19 cellular contexts compared by ENCODE assay signal in the genomic region with DNA sequence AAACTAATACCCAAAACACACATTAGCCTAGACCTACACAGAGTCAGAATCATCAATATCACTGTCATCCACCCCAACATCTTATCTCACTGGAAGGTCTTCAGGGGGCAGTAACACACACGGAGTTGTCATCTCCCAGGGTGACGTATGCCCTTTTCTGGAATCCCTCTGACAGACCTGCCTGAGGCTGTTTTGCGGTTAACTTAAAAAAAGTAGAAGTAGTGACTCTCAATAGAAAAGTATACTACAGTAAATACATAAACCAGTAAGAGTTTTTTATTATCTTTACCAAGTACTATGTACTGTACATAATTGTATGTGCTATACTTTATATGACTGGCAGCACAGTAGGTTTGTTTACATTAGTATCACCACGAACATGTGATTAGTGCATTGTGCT.
DNase-seq lines count a peak whose midpoint lies in the region; ATAC-seq, FAIRE-seq and TF ChIP-seq lines count a peak whose summit lies in the region.
"Had no signal": no experiment of that assay in that cellular context is flagged by ENCODE, and none has a peak within 500 bp of the region (broad histone marks: within the 10 kb centered on the region; RNA-seq: fewer than 3 reads in every experiment).

No MANE protein-coding gene starts in this region.

- peak; percentile 28 for ATAC-seq in left colon
- ATAC-seq: activated naive CD4-positive, alpha-beta T cell treated with anti-CD3 and anti-CD28 coated beads, Interleukin-2, amount 50 U/mL, for 72 hours; left ventricle myocardium superior; mucosa of descending colon; stimulated activated naive B cell treated with anti-CD40 and anti-IgM and Interleukin-4, amounts not matched to agents 10 μg/mL and 1 μg/mL and 100 μg/mL, for 72 hours had no signal

- peak; percentile 14 for FAIRE-seq in GM12892 (lab: Jason Lieb, UNC)

- in situ Hi-C loops in G401 (cut with HindIII; ENCODE audit: low sequenced_read_pairs), result no loop called here

- TF ChIP-seq POLR2A in GM12892 (IDR thresholded peaks at IDR 0.05; ENCODE audit: low read depth, low read length), result no peak

- DNase-seq in GM12892 (ENCODE audit: insufficient read length) (no peak), M059J (ENCODE audit: low read depth) (peak; percentile 75), T1000 (lab: John Stamatoyannopoulos, UW) (peak; percentile 38), left colon (no peak), T-helper 2 cell (no peak), G401 (ENCODE audit: low spot score) (no peak), GM19240 (ENCODE audit: insufficient read length, low spot score) (no peak), NCI-H146 (lab: John Stamatoyannopoulos, UW) (no peak)
- DNase-seq: activated CD4-positive, alpha-beta T cell treated with anti-CD3 and anti-CD28 coated beads for 4 hours; CD4-positive, alpha-beta T cell; DMS153; head of caudate nucleus; left ventricle myocardium superior; mucosa of descending colon; NCI-H1694; NCI-H446 treated with DMSO at 0.1 percent for 48 hours; stimulated activated CD4-positive, alpha-beta T cell treated with anti-CD3 and anti-CD28 coated beads, Interleukin-1b, Interleukin-23, amount 100 ng/mL, for 48 hours; stimulated activated naive B cell treated with anti-CD40 and anti-IgM and Interleukin-4, amounts not matched to agents 10 μg/mL and 1 μg/mL and 100 μg/mL, for 72 hours had no signal

- intact Hi-C loops in left colon (cut with DNase I, micrococcal nuclease), result no loop called here

Comparison
In these comparisons a context has a peak if more than half of its experiments do, and no peak if none do; other contexts are left out.
1. DNase-seq: peak in M059J (single experiment) and T1000 (single experiment); none in GM12892 (single experiment), left colon (0 of 2), T-helper 2 cell (0 of 5), G401 (single experiment), GM19240 (single experiment) and NCI-H146 (single experiment).